Comparison of ENCODE assay signal across 32 cellular contexts in the genomic region with DNA sequence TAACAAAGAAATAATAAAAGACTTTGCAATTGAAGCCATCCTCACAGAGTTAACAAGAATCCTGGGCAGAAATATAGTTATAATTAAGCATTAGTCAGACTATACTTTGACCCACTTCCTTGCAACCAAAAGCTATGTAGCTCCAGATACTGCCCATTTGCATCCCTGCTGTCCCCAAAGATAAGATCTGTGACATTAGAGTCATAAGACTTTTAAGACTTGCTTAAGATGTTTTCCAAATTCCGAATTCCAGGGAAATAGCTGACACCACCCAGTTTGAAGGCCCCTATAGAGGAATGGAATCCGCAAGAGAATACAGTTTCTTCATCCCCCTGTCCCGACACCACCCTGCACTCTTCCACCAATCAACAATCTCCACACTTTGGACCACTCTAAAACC.
"Had no signal": no experiment of that assay in that cellular context is flagged by ENCODE, and none has a peak within 500 bp of the region (broad histone marks: within the 10 kb centered on the region; RNA-seq: fewer than 3 reads in every experiment).

No MANE protein-coding gene starts in this region.

- H3K36me3 ChIP-seq: adrenal gland, MG63, SJCRH30, WERI-Rb-1 had no signal

- H3K9me3 Mint-ChIP-seq: activated CD8-positive, alpha-beta T cell treated with anti-CD3 and anti-CD28 coated beads for 36 hours; activated naive CD4-positive, alpha-beta T cell treated with anti-CD3 and anti-CD28 coated beads, Interleukin-2, amount 50 U/mL, for 24 hours; activated naive CD8-positive, alpha-beta T cell treated with anti-CD3 and anti-CD28 coated beads, Interleukin-2, amount 10 ng/mL, durations not matched to agents 7 days and 5 days; activated T-cell treated with anti-CD3 and anti-CD28 coated beads, Interleukin-2, amount 50 U/mL, for 24 hours; activated T-helper 2 cell treated with anti-CD3 and anti-CD28 coated beads, Interferon-gamma antibody, Interleukin-2, Interleukin-4, amounts not matched to agents 10 μg/mL and 5 μg/mL and 100 μg/mL, durations not matched to agents 14 hours and 24 hours and 36 hours had no signal

- H3K27me3 ChIP-seq: adrenal gland, MG63, SJCRH30 had no signal

- H3K27ac Mint-ChIP-seq: activated CD8-positive, alpha-beta T cell treated with anti-CD3 and anti-CD28 coated beads for 36 hours; activated naive CD4-positive, alpha-beta T cell treated with anti-CD3 and anti-CD28 coated beads, Interleukin-2, amount 50 U/mL, for 24 hours; activated naive CD8-positive, alpha-beta T cell treated with anti-CD3 and anti-CD28 coated beads, Interleukin-2, amount 10 ng/mL, durations not matched to agents 7 days and 5 days; activated T-cell treated with anti-CD3 and anti-CD28 coated beads, Interleukin-2, amount 50 U/mL, for 24 hours; activated T-helper 2 cell treated with anti-CD3 and anti-CD28 coated beads, Interferon-gamma antibody, Interleukin-2, Interleukin-4, amounts not matched to agents 10 μg/mL and 5 μg/mL and 100 μg/mL, durations not matched to agents 14 hours and 24 hours and 36 hours; brain had no signal

- H3K36me3 Mint-ChIP-seq: activated naive CD4-positive, alpha-beta T cell treated with anti-CD3 and anti-CD28 coated beads, Interleukin-2, amount 50 U/mL, for 24 hours; activated naive CD8-positive, alpha-beta T cell treated with anti-CD3 and anti-CD28 coated beads, Interleukin-2, amount 10 ng/mL, durations not matched to agents 7 days and 5 days; brain had no signal

- ATAC-seq: activated CD8-positive, alpha-beta T cell treated with anti-CD3 and anti-CD28 coated beads for 36 hours had no signal

- H3K4me3 ChIP-seq: adrenal gland, MG63, SJCRH30, SK-N-MC had no signal

- H3K9me3 ChIP-seq: adrenal gland, MG63, SJCRH30 had no signal

- H3K27ac ChIP-seq: adrenal gland, SJCRH30, SK-N-MC, WERI-Rb-1 had no signal

- H3K4me1 ChIP-seq: adrenal gland had no signal

- H3K4me3 Mint-ChIP-seq: activated CD8-positive, alpha-beta T cell treated with anti-CD3 and anti-CD28 coated beads for 36 hours; activated naive CD4-positive, alpha-beta T cell treated with anti-CD3 and anti-CD28 coated beads, Interleukin-2, amount 50 U/mL, for 24 hours; activated naive CD8-positive, alpha-beta T cell treated with anti-CD3 and anti-CD28 coated beads, Interleukin-2, amount 10 ng/mL, durations not matched to agents 7 days and 5 days; activated T-cell treated with anti-CD3 and anti-CD28 coated beads, Interleukin-2, amount 50 U/mL, for 24 hours; brain had no signal

- FAIRE-seq: bronchial epithelial cell had no signal

- DNase-seq: activated CD4-positive, alpha-beta T cell treated with anti-CD3 and anti-CD28 coated beads for 1 hour; activated CD4-positive, alpha-beta T cell treated with anti-CD3 and anti-CD28 coated beads for 48 hours; activated CD4-positive, CD25-positive, alpha-beta regulatory T cell; activated CD8-positive, alpha-beta T cell treated with anti-CD3 and anti-CD28 coated beads for 36 hours; activated gamma-delta T cell; activated naive CD4-positive, alpha-beta T cell treated with Interleukin-2 at 50 U/mL for 16 hours; activated naive CD8-positive, alpha-beta T cell treated with anti-CD3 and anti-CD28 coated beads, Interleukin-2, amount 10 ng/mL, durations not matched to agents 7 days and 5 days; activated T-cell treated with anti-CD3 and anti-CD28 coated beads, Interleukin-2, amount 50 U/mL, for 24 hours; adrenal gland; caudate nucleus; cerebellar nuclear complex; Karpas-422; KBM-7; MG63; NCI-H1048; NCI-H1105 treated with DMSO at 0.1 percent for 48 hours; NCI-H1436; NCI-H1694 treated with DMSO at 0.1 percent for 48 hours; NCI-H2029; NCI-H345; NCI-H526; NCI-H748 treated with DMSO at 0.1 percent for 48 hours; NK-92 treated with Interleukin-12 subunit alpha and Interleukin-12 subunit beta, amount 100 ng/mL, for 24 hours; Right ventricle myocardium superior; SJCRH30; T1000; WERI-Rb-1 had no signal

- H3K4me1 Mint-ChIP-seq: activated naive CD8-positive, alpha-beta T cell treated with anti-CD3 and anti-CD28 coated beads, Interleukin-2, amount 10 ng/mL, durations not matched to agents 7 days and 5 days; brain had no signal

- H3K27me3 Mint-ChIP-seq: activated CD8-positive, alpha-beta T cell treated with anti-CD3 and anti-CD28 coated beads for 36 hours; activated naive CD4-positive, alpha-beta T cell treated with anti-CD3 and anti-CD28 coated beads, Interleukin-2, amount 50 U/mL, for 24 hours; activated T-cell treated with anti-CD3 and anti-CD28 coated beads, Interleukin-2, amount 50 U/mL, for 24 hours had no signal
